ENCODE assay signal across 12 cellular contexts in genomic region chr17:31266042-31266441, GRCh38. TPM values are rescaled to one million over a fixed set of nuclear protein-coding genes. Genes with fewer than 3 reads are reported as not detected.
DNase-seq lines count a peak whose midpoint lies in the region; ATAC-seq, FAIRE-seq and TF ChIP-seq lines count a peak whose summit lies in the region.
"Had no signal": no experiment of that assay in that cellular context is flagged by ENCODE, and none has a peak within 500 bp of the region (broad histone marks: within the 10 kb centered on the region; RNA-seq: fewer than 3 reads in every experiment).

No MANE protein-coding gene starts in this region.

- no peak overlapping the region for H3K27ac Mint-ChIP-seq in CD8-positive, alpha-beta T cell
- 0 out of 2 replicates have a peak overlapping the region, but pooled peaks have one; percentile 12 for H3K27ac Mint-ChIP-seq in GM23338

- 95 to 100% (median 97%) methylated on average over 2 of the region's 2 CpGs for WGBS in ovary, 3 donors
- 90% methylated on average over 2 of the region's 2 CpGs for WGBS in prostate gland

- CTCF ChIA-PET in CD8-positive, alpha-beta T cell (lab: Charles Lee), result interaction anchor here (0.6 to 4.1 kb wide), 10 partner anchors 9 to 261 kb away, joined by 3 to 40 read pairs (median 4); no protein-coding TSS in a partner anchor

- TF ChIP-seq CTCF in CD8-positive, alpha-beta T cell (IDR thresholded peaks at IDR 0.05), result peak; percentile 33
- peak; percentile 50 to 61 for TF ChIP-seq CTCF in GM23338 (conservative IDR thresholded peaks at IDR 0.05; ENCODE audit: low read depth in 2 of 2)
- peak; percentile 45 for TF ChIP-seq CTCF in SU-DHL-6 (IDR thresholded peaks at IDR 0.05; ENCODE audit: insufficient read depth, low read length, poor library complexity, severe bottlenecking)
- peak; percentile 1 for TF ChIP-seq CTCF in kidney (IDR thresholded peaks at IDR 0.05; ENCODE audit: borderline replicate concordance, extremely low read depth, insufficient read depth)
- TF ChIP-seq CTCF in ovary (IDR thresholded peaks at IDR 0.05), result no peak
- TF ChIP-seq CTCF in prostate gland (IDR thresholded peaks at IDR 0.05), result no peak

- FAIRE-seq in kidney (lab: Jason Lieb, UNC), result no peak

- H3K79me2 ChIP-seq in GM23338 (replicated peaks; ENCODE audit: insufficient read depth) (no peaks in the 10 kb centered on the region), SU-DHL-6 (ENCODE audit: insufficient read depth, low read length) (no peaks in the 10 kb centered on the region)

- no peaks in the 10 kb centered on the region for H3K27me3 ChIP-seq in CD8-positive, alpha-beta T cell (ENCODE audit: insufficient read depth, low read length)
- H3K27me3 ChIP-seq in GM23338 (ENCODE audit: insufficient read depth), result no peaks in the 10 kb centered on the region
- H3K27me3 ChIP-seq in SU-DHL-6 (ENCODE audit: low read length), result no peaks in the 10 kb centered on the region
- no peaks in the 10 kb centered on the region for H3K27me3 ChIP-seq in ovary
- H3K27me3 ChIP-seq in prostate gland (replicated peaks; ENCODE audit: insufficient read depth), result no peaks in the 10 kb centered on the region

- H3K4me3 Mint-ChIP-seq in CD8-positive, alpha-beta T cell, result no peak overlapping the region
- H3K4me3 Mint-ChIP-seq in GM23338, result no peak overlapping the region

- no peaks in the 10 kb centered on the region for H3K4me1 Mint-ChIP-seq in CD8-positive, alpha-beta T cell (ENCODE audit: low read depth)
- H3K4me1 Mint-ChIP-seq in GM23338, result peaks cover 9% of the 10 kb centered on the region; the same call in 2 of the 3 replicates

- H3K4me2 ChIP-seq in GM23338, result no peak overlapping the region
- H3K4me2 ChIP-seq in SU-DHL-6 (ENCODE audit: low read depth, low read length, poor library complexity, severe bottlenecking), result no peak overlapping the region
- H3K4me2 ChIP-seq: smooth muscle cell had no signal

- peak in 2 of 7 experiments; percentile 12 to 32 for DNase-seq in CD8-positive, alpha-beta T cell
- DNase-seq in GM23338 (ENCODE audit: low spot score) (peak; percentile 50), kidney (no peak), NOMO-1 treated with DMSO at 0.1 percent for 48 hours (lab: John Stamatoyannopoulos, UW; ENCODE audit: unreplicated experiment) (no peak), ovary (no peak), prostate gland (ENCODE audit: low spot score) (no peak)
- DNase-seq in activated T-cell treated with anti-CD3 and anti-CD28 coated beads, Interleukin-2, amount 50 U/mL, for 48 hours, result no peak
- DNase-seq: NCI-H1694, OCI-M1 had no signal

- H3K36me3 ChIP-seq in CD8-positive, alpha-beta T cell (ENCODE audit: insufficient read depth, low read length), result no peaks in the 10 kb centered on the region
- no peaks in the 10 kb centered on the region for H3K36me3 ChIP-seq in GM23338 (ENCODE audit: insufficient read depth)
- H3K36me3 ChIP-seq in SU-DHL-6 (ENCODE audit: low read length), result peaks cover 7% of the 10 kb centered on the region; the same call in 1 of the 2 replicates
- peaks cover 0 to 4% of the 10 kb centered on the region in 2 donors for H3K36me3 ChIP-seq in kidney (ENCODE audit: control insufficient read depth in 1 of 2, insufficient read depth in 2 of 2, low read length in 2 of 2)
- no peaks in the 10 kb centered on the region for H3K36me3 ChIP-seq in ovary
- no peaks in the 10 kb centered on the region for H3K36me3 ChIP-seq in prostate gland

- no peaks in the 10 kb centered on the region for H3K9me2 ChIP-seq in GM23338 (ENCODE audit: insufficient read depth)
- no peaks in the 10 kb centered on the region for H3K9me2 ChIP-seq in SU-DHL-6 (replicated peaks; ENCODE audit: insufficient read depth, low read length)

- intact Hi-C loops in CD8-positive, alpha-beta T cell (cut with DNase I, micrococcal nuclease), result loop anchor here (1.0 to 5.0 kb wide), 3 partner anchors 46 to 107 kb away; partner anchors contain the start of genes EVI2A (in 1 of the 2) and EVI2B (in 1 of the 2)
- intact Hi-C loops in kidney (cut with DNase I), result no loop called here
- intact Hi-C loops in ovary (cut with DNase I), result no loop called here
- intact Hi-C loops in prostate gland (cut with DNase I), result no loop called here

- no peaks in the 10 kb centered on the region for H3K4me1 ChIP-seq in CD8-positive, alpha-beta T cell (ENCODE audit: insufficient read depth, low read length)
- H3K4me1 ChIP-seq in GM23338 (ENCODE audit: insufficient read depth), result 0 out of 2 replicates have a peak, but pooled peaks cover 4% of the 10 kb centered on the region
- peaks cover 5 to 7% of the 10 kb centered on the region in 2 donors for H3K4me1 ChIP-seq in kidney (ENCODE audit: control insufficient read depth in 1 of 2, insufficient read depth in 1 of 2, low read depth in 1 of 2, low read length in 2 of 2)
- no peaks in the 10 kb centered on the region for H3K4me1 ChIP-seq in ovary (ENCODE audit: insufficient read depth)
- no peaks in the 10 kb centered on the region for H3K4me1 ChIP-seq in prostate gland (replicated peaks)

- no peaks in the 10 kb centered on the region for H3K9me3 Mint-ChIP-seq in CD8-positive, alpha-beta T cell
- no peaks in the 10 kb centered on the region for H3K9me3 Mint-ChIP-seq in GM23338

- no peaks in the 10 kb centered on the region for H3K27me3 Mint-ChIP-seq in CD8-positive, alpha-beta T cell (ENCODE audit: low read depth)
- no peaks in the 10 kb centered on the region for H3K27me3 Mint-ChIP-seq in GM23338 (ENCODE audit: insufficient read depth, low read depth, poor library complexity)

- no peaks in the 10 kb centered on the region for H3K9me3 ChIP-seq in CD8-positive, alpha-beta T cell (ENCODE audit: low read length)
- H3K9me3 ChIP-seq in SU-DHL-6 (ENCODE audit: insufficient read depth, low read length) (no peaks in the 10 kb centered on the region), kidney (ENCODE audit: control insufficient read depth in 1 of 2, low read length in 2 of 2) (no peaks in the 10 kb centered on the region), ovary (no peaks in the 10 kb centered on the region), prostate gland (no peaks in the 10 kb centered on the region)

- H3K4me3 ChIP-seq in CD8-positive, alpha-beta T cell (ENCODE audit: low read depth, low read length), result no peak overlapping the region
- H3K4me3 ChIP-seq in GM23338 (no peak overlapping the region), SU-DHL-6 (ENCODE audit: insufficient read depth, low read length, poor library complexity, severe bottlenecking) (no peak overlapping the region), kidney (ENCODE audit: low read length in 2 of 2) (no peak overlapping the region), ovary (no peak overlapping the region), prostate gland (no peak overlapping the region)
- H3K4me3 ChIP-seq: coronary artery, smooth muscle cell had no signal

- H3K27ac ChIP-seq in CD8-positive, alpha-beta T cell (ENCODE audit: low read depth, low read length), result no peak overlapping the region
- H3K27ac ChIP-seq in GM23338 (ENCODE audit: low read depth) (no peak overlapping the region), SU-DHL-6 (ENCODE audit: low read depth, low read length) (no peak overlapping the region), kidney (ENCODE audit: low read depth in 2 of 2, low read length in 2 of 2) (no peak overlapping the region), ovary (no peak overlapping the region), prostate gland (no peak overlapping the region)
- H3K27ac ChIP-seq: coronary artery had no signal

- H4K20me1 ChIP-seq in GM23338 (replicated peaks; ENCODE audit: insufficient read depth), result no peaks in the 10 kb centered on the region
- no peaks in the 10 kb centered on the region for H4K20me1 ChIP-seq in SU-DHL-6 (ENCODE audit: low read depth, low read length)

- TF ChIP-seq EP300 in ovary (IDR thresholded peaks at IDR 0.05), result no peak

- H3K9ac ChIP-seq in SU-DHL-6 (ENCODE audit: low read length) (no peak overlapping the region), kidney (ENCODE audit: low read length in 2 of 2) (no peak overlapping the region)

- POLR2A ChIA-PET in CD8-positive, alpha-beta T cell (lab: Charles Lee), result no interaction called here

- ATAC-seq in CD8-positive, alpha-beta T cell, result no peak
- ATAC-seq in GM23338, result no peak

- no peaks in the 10 kb centered on the region for H3F3A ChIP-seq in GM23338 (replicated peaks; ENCODE audit: low read depth)
- no peaks in the 10 kb centered on the region for H3F3A ChIP-seq in SU-DHL-6 (ENCODE audit: insufficient read depth)

- TF ChIP-seq POLR2A in ovary (IDR thresholded peaks at IDR 0.05) (no peak), prostate gland (IDR thresholded peaks at IDR 0.05) (no peak)

- peaks cover 19% of the 10 kb centered on the region for H3K36me3 Mint-ChIP-seq in CD8-positive, alpha-beta T cell
- peaks cover 15% of the 10 kb centered on the region for H3K36me3 Mint-ChIP-seq in GM23338 (ENCODE audit: low read depth)

- H2AFZ ChIP-seq in GM23338, result no peak overlapping the region
- no peak overlapping the region for H2AFZ ChIP-seq in SU-DHL-6 (ENCODE audit: low read depth, low read length, severe bottlenecking)

RNA-seq across cellular contexts. Expression of gene OMG, which starts 31.0 kb away (rescaled TPM):
- total RNA-seq in CD8-positive, alpha-beta T cell, result under 1 TPM; 0.41 to 0.44 TPM
- not detected in 2 replicates for total RNA-seq in GM23338 (2014; rRNA removed; shearing (Covaris generic))
- polyA plus RNA-seq in GM23338 (2016; fragmentation: Nextera tagmentation; extraction: Ambion mirVana), result 0.71 and 1.3 TPM in 2 replicates
- total RNA-seq in kidney, result not detected
- not detected for polyA plus RNA-seq in kidney (ENCODE audit: insufficient read depth, low read depth, low replicate concordance)
- 1 to 10 TPM in 2 of 7 donors, not detected in 5; 1.1 to 2.2 TPM for total RNA-seq in ovary
- polyA plus RNA-seq in ovary, result 1 to 10 TPM in 1 of 2 donors, under 1 TPM in 1; 0.28 to 1.9 TPM
- total RNA-seq in prostate gland, result not detected
- total RNA-seq: smooth muscle cell had no signal

RNA-seq across cellular contexts. Expression of gene EVI2B, which starts 47.8 kb away (rescaled TPM):
- total RNA-seq in CD8-positive, alpha-beta T cell, result 10 to 100 TPM; 77.5 to 82.0 TPM
- not detected in 2 replicates for total RNA-seq in GM23338 (2014; rRNA removed; shearing (Covaris generic))
- 0.18 TPM in 1 of 2 replicates, not detected in the other for polyA plus RNA-seq in GM23338 (2016; fragmentation: Nextera tagmentation; extraction: Ambion mirVana)
- 16.5 TPM for total RNA-seq in kidney
- 2.0 TPM for polyA plus RNA-seq in kidney (ENCODE audit: insufficient read depth, low read depth, low replicate concordance)
- 1 to 10 TPM; 1.7 to 6.1 (median 3.0) TPM for total RNA-seq in ovary
- 10 to 100 TPM in 1 of 2 donors, 1 to 10 TPM in 1; 2.0 to 31.9 TPM for polyA plus RNA-seq in ovary
- 1 to 10 TPM; 4.6 to 8.9 TPM for total RNA-seq in prostate gland
- total RNA-seq: smooth muscle cell had no signal
- polyA plus RNA-seq: smooth muscle cell had no signal

RNA-seq across cellular contexts. Expression of gene EVI2A, which starts 55.4 kb away (rescaled TPM):
- 10 to 100 TPM; 43.3 to 44.4 TPM for total RNA-seq in CD8-positive, alpha-beta T cell
- not detected in 2 replicates for total RNA-seq in GM23338 (2014; rRNA removed; shearing (Covaris generic))
- polyA plus RNA-seq in GM23338 (2016; fragmentation: Nextera tagmentation; extraction: Ambion mirVana), result 0.96 and 1.3 TPM in 2 replicates
- total RNA-seq in kidney, result 10.8 TPM
- polyA plus RNA-seq in kidney (ENCODE audit: insufficient read depth, low read depth, low replicate concordance), result 1.3 TPM
- total RNA-seq in ovary, result 1 to 10 TPM; 1.5 to 6.1 (median 3.1) TPM
- 1 to 10 TPM; 2.5 to 7.1 TPM for polyA plus RNA-seq in ovary
- 1 to 10 TPM; 2.6 to 4.9 TPM for total RNA-seq in prostate gland
- total RNA-seq: smooth muscle cell had no signal

Comparison
In these comparisons a context has a peak if more than half of its experiments do, and no peak if none do; other contexts are left out.
1. CTCF ChIP-seq: peak in CD8-positive, alpha-beta T cell (single experiment), GM23338 (2 of 2), SU-DHL-6 (single experiment) and kidney (single experiment); none in ovary (0 of 3) and prostate gland (0 of 4).
2. intact Hi-C loops: an anchor here in CD8-positive, alpha-beta T cell (1.0 to 5.0 kb wide); none called in kidney, ovary and prostate gland.